Comparison of ENCODE assay signal across 20 cellular contexts in genomic region chr6:65299236-65299635, GRCh38.
DNase-seq lines count a peak whose midpoint lies in the region; ATAC-seq, FAIRE-seq and TF ChIP-seq lines count a peak whose summit lies in the region.
"Had no signal": no experiment of that assay in that cellular context is flagged by ENCODE, and none has a peak within 500 bp of the region (broad histone marks: within the 10 kb centered on the region; RNA-seq: fewer than 3 reads in every experiment).

No MANE protein-coding gene starts in this region.

- H3K36me3 ChIP-seq in left ventricle myocardium inferior (no peaks in the 10 kb centered on the region), endothelial cell of umbilical vein (ENCODE audit: control insufficient read depth in 2 of 2, extremely low read depth in 1 of 2, insufficient read depth in 2 of 2, low read length in 2 of 2) (no peaks in the 10 kb centered on the region), testis (ENCODE audit: low read depth, missing control alignments) (no peaks in the 10 kb centered on the region)
- H3K36me3 ChIP-seq: BLaER1 treated with 17β-estradiol and CSF1 and Interleukin-3, amounts not matched to agents 10 nM and 100 nM had no signal

- no peaks in the 10 kb centered on the region for H3K9me1 ChIP-seq in endothelial cell of umbilical vein (replicated peaks; ENCODE audit: control insufficient read depth, extremely low read depth, insufficient read depth, low read length)

- H3K4me2 ChIP-seq in endothelial cell of umbilical vein (ENCODE audit: insufficient read depth, low read length) = no peak overlapping the region
- H3K4me2 ChIP-seq: A549; BLaER1 treated with 17β-estradiol and CSF1 and Interleukin-3, amounts not matched to agents 10 nM and 100 nM had no signal

- no peak overlapping the region for H3K9ac ChIP-seq in endothelial cell of umbilical vein (replicated peaks; ENCODE audit: extremely low read depth, insufficient read depth, low read length)
- H3K9ac ChIP-seq: BLaER1 treated with 17β-estradiol and CSF1 and Interleukin-3, amounts not matched to agents 10 nM and 100 nM had no signal

- TF ChIP-seq POLR2A in endothelial cell of umbilical vein (IDR thresholded peaks at IDR 0.05; ENCODE audit: low read depth, low read length) (no peak), testis (IDR thresholded peaks at IDR 0.05) (no peak)

- 79 to 83% methylated on average over 2 of the region's 2 CpGs for WGBS in testis, 2 donors

- H3K9me3 ChIP-seq in left ventricle myocardium inferior (replicated peaks) (no peaks in the 10 kb centered on the region), endothelial cell of umbilical vein (replicated peaks; ENCODE audit: control insufficient read depth, insufficient read depth, low read length) (no peaks in the 10 kb centered on the region), testis (no peaks in the 10 kb centered on the region)
- H3K9me3 ChIP-seq: A549; BLaER1 treated with 17β-estradiol and CSF1 and Interleukin-3, amounts not matched to agents 10 nM and 100 nM; Caco-2 had no signal

- CTCF ChIA-PET in endothelial cell of umbilical vein (lab: Charles Lee) = no interaction called here

- H3K27ac ChIP-seq in left ventricle myocardium inferior (replicated peaks) (peak overlapping the region; percentile 24), endothelial cell of umbilical vein (ENCODE audit: insufficient read depth, low read depth, low read length) (no peak overlapping the region), testis (no peak overlapping the region)
- H3K27ac ChIP-seq: 22Rv1; A549; BLaER1 treated with 17β-estradiol and CSF1 and Interleukin-3, amounts not matched to agents 10 nM and 100 nM; C4-2B had no signal

- H3K4me3 ChIP-seq in left ventricle myocardium inferior (no peak overlapping the region), endothelial cell of umbilical vein (replicated peaks in 1 of 3; ENCODE audit: insufficient read depth in 1 of 3, low read depth in 1 of 3, low read length in 3 of 3) (no peak overlapping the region), testis (no peak overlapping the region)
- H3K4me3 ChIP-seq: A549; BLaER1 treated with 17β-estradiol and CSF1 and Interleukin-3, amounts not matched to agents 10 nM and 100 nM had no signal

- no peaks in the 10 kb centered on the region for H3K4me1 ChIP-seq in left ventricle myocardium inferior
- peaks cover 6% of the 10 kb centered on the region for H3K4me1 ChIP-seq in endothelial cell of umbilical vein (ENCODE audit: control insufficient read depth, extremely low read depth, insufficient read depth, low read length)
- H3K4me1 ChIP-seq in testis = no peaks in the 10 kb centered on the region
- H3K4me1 ChIP-seq: A549; BLaER1 treated with 17β-estradiol and CSF1 and Interleukin-3, amounts not matched to agents 10 nM and 100 nM; Caco-2 had no signal

- intact Hi-C loops in left ventricle myocardium inferior (cut with micrococcal nuclease) = no loop called here
- intact Hi-C loops in cardiac septum (cut with DNase I) = no loop called here
- intact Hi-C loops in endothelial cell of umbilical vein (cut with micrococcal nuclease) = no loop called here
- intact Hi-C loops in testis (cut with DNase I; ENCODE audit: low total_unique reads) = no loop called here

- no peak for TF ChIP-seq CTCF in left ventricle myocardium inferior (IDR thresholded peaks at IDR 0.05; ENCODE audit: borderline replicate concordance)
- TF ChIP-seq CTCF in endothelial cell of umbilical vein (IDR thresholded peaks at IDR 0.05; ENCODE audit: extremely low read depth in 1 of 2, insufficient read depth in 1 of 2, low read depth in 1 of 2, low read length in 2 of 2) = no peak
- no peak for TF ChIP-seq CTCF in testis (IDR thresholded peaks at IDR 0.05)

- no peaks in the 10 kb centered on the region for H4K20me1 ChIP-seq in endothelial cell of umbilical vein (replicated peaks; ENCODE audit: control insufficient read depth, extremely low read depth, insufficient read depth, low read length)
- H4K20me1 ChIP-seq: BLaER1 treated with 17β-estradiol and CSF1 and Interleukin-3, amounts not matched to agents 10 nM and 100 nM had no signal

- POLR2A ChIA-PET in endothelial cell of umbilical vein (lab: Charles Lee) = no interaction called here

- DNase-seq in left ventricle myocardium inferior (no peak), cardiac septum (ENCODE audit: low spot score) (no peak), endothelial cell of umbilical vein (ENCODE audit: low read depth, low spot score) (peak; percentile 24), testis (no peak)
- DNase-seq: AML-193; Caco-2; Calu3; CD4-positive, alpha-beta T cell; CD8-positive, alpha-beta T cell; DMS79 treated with DMSO at 0.1 percent for 48 hours; GF-D8 had no signal

- H3K79me2 ChIP-seq in endothelial cell of umbilical vein (ENCODE audit: control insufficient read depth, insufficient read depth, low read length) = no peaks in the 10 kb centered on the region

- dilution Hi-C loops in endothelial cell of umbilical vein (cut with MboI; ENCODE audit: extremely low pct_ligation_motif_present, low sequenced_read_pairs) = no loop called here

- no peak for ATAC-seq in HG02763 (IDR thresholded peaks at IDR 0.05; ENCODE audit: unreplicated experiment)
- ATAC-seq: A549; CD8-positive, alpha-beta T cell had no signal

- BruUV-seq in endothelial cell of umbilical vein (replicated peaks; lab: Mats Ljungman, UMichigan) = no TSS peak

- no peak for FAIRE-seq in endothelial cell of umbilical vein (lab: Jason Lieb, UNC)
- FAIRE-seq: A549, D721Med, G401.6, GM12891, GM19239 had no signal

- H2AFZ ChIP-seq in endothelial cell of umbilical vein (ENCODE audit: low read depth, low read length) = no peak overlapping the region

- H3K27me3 ChIP-seq in left ventricle myocardium inferior (ENCODE audit: low read depth) = no peaks in the 10 kb centered on the region
- H3K27me3 ChIP-seq in endothelial cell of umbilical vein (ENCODE audit: control insufficient read depth in 2 of 2, insufficient read depth in 2 of 2, low read length in 2 of 2) = no peaks in the 10 kb centered on the region
- no peaks in the 10 kb centered on the region for H3K27me3 ChIP-seq in testis
- H3K27me3 ChIP-seq: BLaER1 treated with 17β-estradiol and CSF1 and Interleukin-3, amounts not matched to agents 10 nM and 100 nM had no signal

TF ChIP-seq in endothelial cell of umbilical vein, 7 proteins besides CTCF, POLR2A, EP300 and RAD21:
- TF ChIP-seq GATA2 (IDR thresholded peaks at IDR 0.05; ENCODE audit: insufficient read depth, insufficient read length, low read depth, low read length) = peak; percentile 33
- no peak for TF ChIP-seq EZH2 (IDR thresholded peaks at IDR 0.05; ENCODE audit: borderline replicate concordance, low read depth, low read length, severe bottlenecking)
- no peak for TF ChIP-seq MYC (IDR thresholded peaks at IDR 0.05; ENCODE audit: low read depth, low read length)
